24 cellular contexts compared by ENCODE assay signal in genomic region chr10:4086041-4086886, GRCh38.
DNase-seq lines count a peak whose midpoint lies in the region; ATAC-seq, FAIRE-seq and TF ChIP-seq lines count a peak whose summit lies in the region.
"Had no signal": no experiment of that assay in that cellular context is flagged by ENCODE, and none has a peak within 500 bp of the region (broad histone marks: within the 10 kb centered on the region; RNA-seq: fewer than 3 reads in every experiment).

No MANE protein-coding gene starts in this region.

- H3K4me1 ChIP-seq in astrocyte (ENCODE audit: insufficient read depth, low read length) (peaks cover 4% of the 10 kb centered on the region), fibroblast of lung (ENCODE audit: control insufficient read depth, extremely low read depth, insufficient read depth, low read length) (peaks cover 10% of the 10 kb centered on the region), psoas muscle (no peaks in the 10 kb centered on the region)
- H3K4me1 ChIP-seq: pancreas, SJCRH30 had no signal

- peaks cover 30% of the 10 kb centered on the region for H3K4me1 Mint-ChIP-seq in astrocyte (ENCODE audit: low read depth, unreplicated experiment)

- DNase-seq in astrocyte (ENCODE audit: low read depth) (peak; percentile 43), fibroblast of lung (ENCODE audit: low read depth in 2 of 2) (peak; percentile 39 to 62), left kidney (ENCODE audit: low read depth, low spot score) (peak; percentile 31), psoas muscle (no peak), NCI-H345 (lab: John Stamatoyannopoulos, UW) (no peak), hippocampal formation (lab: John Stamatoyannopoulos, UW) (no peak)
- DNase-seq in activated effector memory CD4-positive, alpha-beta T cell treated with Interleukin-2 at 50 U/mL for 16 hours: no peak
- DNase-seq: activated CD4-positive, alpha-beta T cell treated with anti-CD3 and anti-CD28 coated beads for 36 hours; activated CD8-positive, alpha-beta memory T cell treated with anti-CD3 and anti-CD28 coated beads, Interleukin-2, amount 10 ng/mL, durations not matched to agents 7 days and 5 days; brain microvascular endothelial cell; C1 segment of cervical spinal cord; Karpas-422; naive thymus-derived CD8-positive, alpha-beta T cell; NCI-H2029 treated with DMSO at 0.1 percent for 48 hours; pancreas; PC-3; SJCRH30; stimulated activated CD4-positive, alpha-beta T cell treated with anti-CD3 and anti-CD28 coated beads, Interleukin-1b, Interleukin-23, amount 100 ng/mL, for 48 hours; testis had no signal

- no peaks in the 10 kb centered on the region for H3K27me3 Mint-ChIP-seq in astrocyte (ENCODE audit: low read depth, unreplicated experiment)
- H3K27me3 Mint-ChIP-seq: activated CD4-positive, alpha-beta T cell treated with anti-CD3 and anti-CD28 coated beads for 36 hours; activated CD8-positive, alpha-beta memory T cell treated with anti-CD3 and anti-CD28 coated beads, Interleukin-2, amount 10 ng/mL, durations not matched to agents 7 days and 5 days; activated naive CD4-positive, alpha-beta T cell treated with anti-CD3 and anti-CD28 coated beads, Interleukin-2, amount 50 U/mL, for 24 hours had no signal

- WGBS in psoas muscle, 3 donors: 44 to 51% (median 50%) methylated on average over 14 of the region's 14 CpGs

- H3K79me2 ChIP-seq in astrocyte (ENCODE audit: insufficient read depth, low read length): no peaks in the 10 kb centered on the region
- H3K79me2 ChIP-seq in fibroblast of lung (ENCODE audit: control insufficient read depth, insufficient read depth, low read length): no peaks in the 10 kb centered on the region

- no peak overlapping the region for H3K27ac ChIP-seq in astrocyte (ENCODE audit: low read depth, low read length)
- H3K27ac ChIP-seq in fibroblast of lung (ENCODE audit: insufficient read depth, low read length): no peak overlapping the region
- peak overlapping the region; percentile 31 for H3K27ac ChIP-seq in psoas muscle
- H3K27ac ChIP-seq: brain microvascular endothelial cell, pancreas, SJCRH30, testis had no signal

- H2AFZ ChIP-seq in astrocyte (ENCODE audit: low read depth, low read length) (no peak overlapping the region), fibroblast of lung (ENCODE audit: low read length) (peak overlapping the region; percentile 46)

- intact Hi-C loops in psoas muscle (cut with DNase I): no loop called here

- H4K20me1 ChIP-seq in astrocyte (ENCODE audit: insufficient read depth, low read length) (no peaks in the 10 kb centered on the region), fibroblast of lung (ENCODE audit: control insufficient read depth, extremely low read depth, insufficient read depth, low read length) (no peaks in the 10 kb centered on the region)

- no peaks in the 10 kb centered on the region for H3K9me3 Mint-ChIP-seq in astrocyte (ENCODE audit: unreplicated experiment)
- H3K9me3 Mint-ChIP-seq: activated naive CD4-positive, alpha-beta T cell treated with anti-CD3 and anti-CD28 coated beads, Interleukin-2, amount 50 U/mL, for 24 hours; activated T-helper 1 cell treated with anti-CD3 and anti-CD28 coated beads, Interleukin-12 subunit alpha, Interleukin-12 subunit beta, Interleukin-2, Interleukin-4 antibody, amounts not matched to agents 30 ng/mL and 10 ng/mL and 1 ng/mL, durations not matched to agents 14 hours and 24 hours and 36 hours; naive thymus-derived CD8-positive, alpha-beta T cell; stimulated activated effector memory CD8-positive, alpha-beta T cell treated with anti-CD3 and anti-CD28 coated beads, Interleukin-12 subunit alpha, Interleukin-12 subunit beta, amount 100 ng/mL, for 72 hours had no signal

- no peaks in the 10 kb centered on the region for H3K27me3 ChIP-seq in astrocyte (ENCODE audit: insufficient read depth, low read length)
- H3K27me3 ChIP-seq in fibroblast of lung (ENCODE audit: control insufficient read depth, insufficient read depth, low read length): no peaks in the 10 kb centered on the region
- H3K27me3 ChIP-seq in psoas muscle (ENCODE audit: insufficient read depth in 3 of 3, low read length in 2 of 3): no peaks in the 10 kb centered on the region
- H3K27me3 ChIP-seq: brain microvascular endothelial cell, pancreas, SJCRH30, testis had no signal

- no peaks in the 10 kb centered on the region for H3K9me3 ChIP-seq in astrocyte (ENCODE audit: insufficient read depth, low read depth, low read length)
- H3K9me3 ChIP-seq in fibroblast of lung (ENCODE audit: control insufficient read depth, insufficient read depth, low read depth, low read length): no peaks in the 10 kb centered on the region
- no peaks in the 10 kb centered on the region for H3K9me3 ChIP-seq in psoas muscle
- H3K9me3 ChIP-seq: pancreas, SJCRH30, testis had no signal

- H3K36me3 ChIP-seq in astrocyte (ENCODE audit: insufficient read depth, low read length): no peaks in the 10 kb centered on the region
- H3K36me3 ChIP-seq in fibroblast of lung (ENCODE audit: control insufficient read depth, insufficient read depth, low read length): no peaks in the 10 kb centered on the region
- no peaks in the 10 kb centered on the region for H3K36me3 ChIP-seq in psoas muscle (ENCODE audit: insufficient read depth in 1 of 2, low read depth in 1 of 2)
- H3K36me3 ChIP-seq: brain microvascular endothelial cell, pancreas, SJCRH30 had no signal

- FAIRE-seq in astrocyte (lab: Jason Lieb, UNC): no peak
- FAIRE-seq: keratinocyte, pancreas had no signal

- H3K4me2 ChIP-seq in astrocyte (ENCODE audit: low read length) (peak overlapping the region; percentile 45), fibroblast of lung (ENCODE audit: extremely low read depth, insufficient read depth, low read length) (peak overlapping the region; percentile 56)

- no peak overlapping the region for H3K4me3 Mint-ChIP-seq in astrocyte (ENCODE audit: unreplicated experiment)
- H3K4me3 Mint-ChIP-seq: activated CD4-positive, alpha-beta T cell treated with anti-CD3 and anti-CD28 coated beads for 36 hours; activated CD8-positive, alpha-beta memory T cell treated with anti-CD3 and anti-CD28 coated beads, Interleukin-2, amount 10 ng/mL, durations not matched to agents 7 days and 5 days; activated naive CD4-positive, alpha-beta T cell treated with anti-CD3 and anti-CD28 coated beads, Interleukin-2, amount 50 U/mL, for 24 hours; activated T-helper 1 cell treated with anti-CD3 and anti-CD28 coated beads, Interleukin-12 subunit alpha, Interleukin-12 subunit beta, Interleukin-2, Interleukin-4 antibody, amounts not matched to agents 30 ng/mL and 10 ng/mL and 1 ng/mL, durations not matched to agents 14 hours and 24 hours and 36 hours; naive thymus-derived CD8-positive, alpha-beta T cell; stimulated activated effector memory CD8-positive, alpha-beta T cell treated with anti-CD3 and anti-CD28 coated beads, Interleukin-12 subunit alpha, Interleukin-12 subunit beta, amount 100 ng/mL, for 72 hours had no signal

- ATAC-seq in psoas muscle (no peak), HG03039 (IDR thresholded peaks at IDR 0.05; ENCODE audit: unreplicated experiment) (no peak)
- ATAC-seq: activated CD4-positive, alpha-beta T cell treated with anti-CD3 and anti-CD28 coated beads for 36 hours; activated CD8-positive, alpha-beta memory T cell treated with anti-CD3 and anti-CD28 coated beads, Interleukin-2, amount 10 ng/mL, durations not matched to agents 7 days and 5 days; naive thymus-derived CD8-positive, alpha-beta T cell; pancreas; PC-3; stimulated activated effector memory CD8-positive, alpha-beta T cell treated with anti-CD3 and anti-CD28 coated beads, Interleukin-12 subunit alpha, Interleukin-12 subunit beta, amount 100 ng/mL, for 72 hours had no signal

- TF ChIP-seq CTCF in astrocyte (IDR thresholded peaks at IDR 0.05; ENCODE audit: insufficient read depth, low read depth, low read length) (no peak), fibroblast of lung (conservative IDR thresholded peaks at IDR 0.05 in 1 of 2, IDR thresholded peaks at IDR 0.05 in 1 of 2; ENCODE audit: low read depth in 1 of 2, low read length in 2 of 2) (no peak), psoas muscle (IDR thresholded peaks at IDR 0.05) (no peak)

- H3K9ac ChIP-seq in astrocyte (ENCODE audit: low read length) (no peak overlapping the region), fibroblast of lung (ENCODE audit: insufficient read depth, low read length) (no peak overlapping the region)

- no peaks in the 10 kb centered on the region for H3K36me3 Mint-ChIP-seq in astrocyte (ENCODE audit: low read depth, unreplicated experiment)
- H3K36me3 Mint-ChIP-seq: activated CD8-positive, alpha-beta memory T cell treated with anti-CD3 and anti-CD28 coated beads, Interleukin-2, amount 10 ng/mL, durations not matched to agents 7 days and 5 days; activated naive CD4-positive, alpha-beta T cell treated with anti-CD3 and anti-CD28 coated beads, Interleukin-2, amount 50 U/mL, for 24 hours; naive thymus-derived CD8-positive, alpha-beta T cell; stimulated activated effector memory CD8-positive, alpha-beta T cell treated with anti-CD3 and anti-CD28 coated beads, Interleukin-12 subunit alpha, Interleukin-12 subunit beta, amount 100 ng/mL, for 72 hours had no signal

- no peak overlapping the region for H3K4me3 ChIP-seq in astrocyte (ENCODE audit: insufficient read depth, low read depth, low read length)
- H3K4me3 ChIP-seq in fibroblast of lung (replicated peaks in 1 of 4; ENCODE audit: control extremely low read depth in 1 of 4, insufficient read depth in 1 of 4, low read depth in 3 of 4, low read length in 4 of 4): no peak overlapping the region
- no peak overlapping the region for H3K4me3 ChIP-seq in psoas muscle
- H3K4me3 ChIP-seq: pancreas, SJCRH30, testis had no signal

- H3K27ac Mint-ChIP-seq in astrocyte (ENCODE audit: unreplicated experiment): peak overlapping the region; percentile 43
- H3K27ac Mint-ChIP-seq: activated CD4-positive, alpha-beta T cell treated with anti-CD3 and anti-CD28 coated beads for 36 hours; activated CD8-positive, alpha-beta memory T cell treated with anti-CD3 and anti-CD28 coated beads, Interleukin-2, amount 10 ng/mL, durations not matched to agents 7 days and 5 days; activated naive CD4-positive, alpha-beta T cell treated with anti-CD3 and anti-CD28 coated beads, Interleukin-2, amount 50 U/mL, for 24 hours; activated T-helper 1 cell treated with anti-CD3 and anti-CD28 coated beads, Interleukin-12 subunit alpha, Interleukin-12 subunit beta, Interleukin-2, Interleukin-4 antibody, amounts not matched to agents 30 ng/mL and 10 ng/mL and 1 ng/mL, durations not matched to agents 14 hours and 24 hours and 36 hours; stimulated activated effector memory CD8-positive, alpha-beta T cell treated with anti-CD3 and anti-CD28 coated beads, Interleukin-12 subunit alpha, Interleukin-12 subunit beta, amount 100 ng/mL, for 72 hours had no signal

Comparison
In these comparisons a context has a peak if more than half of its experiments do, and no peak if none do; other contexts are left out.
1. DNase-seq: peak in astrocyte (single experiment), fibroblast of lung (2 of 2) and left kidney (single experiment); none in psoas muscle (0 of 2), activated effector memory CD4-positive, alpha-beta T cell treated with Interleukin-2 at 50 U/mL for 16 hours (single experiment), NCI-H345 (single experiment) and hippocampal formation (0 of 2).